8 cellular contexts compared by ENCODE assay signal in genomic region chr2:153519260-153519875, GRCh38. TPM values are rescaled to one million over a fixed set of nuclear protein-coding genes. Genes with fewer than 3 reads are reported as not detected.
DNase-seq lines count a peak whose midpoint lies in the region; ATAC-seq and TF ChIP-seq lines count a peak whose summit lies in the region.

No MANE protein-coding gene starts in this region.

- H3K27me3 Mint-ChIP-seq in naive B cell: peaks cover 0 to 27% (median 0%) of the 10 kb centered on the region in 3 donors

- TF ChIP-seq POLR2A in testis (IDR thresholded peaks at IDR 0.05): no peak

- peak; percentile 55 for TF ChIP-seq CTCF in BE2C (IDR thresholded peaks at IDR 0.05; ENCODE audit: low read depth, low read length)
- peak; percentile 72 to 94 (median 85) for TF ChIP-seq CTCF in testis (IDR thresholded peaks at IDR 0.05)

- WGBS in testis, 2 donors: 7 to 12% methylated on average over 1 of the region's 1 CpG

- DNase-seq in BE2C (peak; percentile 39), NCI-H2081 treated with DMSO at 0.1 percent for 48 hours (lab: John Stamatoyannopoulos, UW) (peak; percentile 18), naive B cell (peak; percentile 7), testis (peak; percentile 82)
- peak; percentile 67 for DNase-seq in activated CD4-positive, alpha-beta T cell treated with anti-CD3 and anti-CD28 coated beads for 48 hours
- peak in 2 of 3 donors; percentile 4 to 9 for DNase-seq in effector memory CD4-positive, alpha-beta T cell

- no peaks in the 10 kb centered on the region for H3K27me3 ChIP-seq in BE2C
- no peaks in the 10 kb centered on the region for H3K27me3 ChIP-seq in effector memory CD4-positive, alpha-beta T cell (replicated peaks; ENCODE audit: control insufficient read depth, insufficient read depth, low read length, poor library complexity, severe bottlenecking)
- H3K27me3 ChIP-seq in testis: no peaks in the 10 kb centered on the region

- H3K4me3 ChIP-seq in BE2C (ENCODE audit: low read depth, low read length): no peak overlapping the region
- H3K4me3 ChIP-seq in effector memory CD4-positive, alpha-beta T cell (ENCODE audit: insufficient read depth, low read depth, low read length, poor library complexity, severe bottlenecking): no peak overlapping the region
- no peak overlapping the region for H3K4me3 ChIP-seq in testis

- no peak overlapping the region for H3K4me3 Mint-ChIP-seq in naive B cell

- H3K36me3 ChIP-seq in BE2C: no peaks in the 10 kb centered on the region
- H3K36me3 ChIP-seq in effector memory CD4-positive, alpha-beta T cell (ENCODE audit: control insufficient read depth, insufficient read depth, low read length): no peaks in the 10 kb centered on the region
- no peaks in the 10 kb centered on the region for H3K36me3 ChIP-seq in testis (ENCODE audit: low read depth, missing control alignments)

- no peak overlapping the region for H3K27ac ChIP-seq in effector memory CD4-positive, alpha-beta T cell (ENCODE audit: insufficient read depth, low read length, poor library complexity, severe bottlenecking)
- no peak overlapping the region for H3K27ac ChIP-seq in testis

- intact Hi-C loops in testis (cut with DNase I; ENCODE audit: low total_unique reads): no loop called here

- ATAC-seq in GM19043 (IDR thresholded peaks at IDR 0.05; ENCODE audit: low read depth, unreplicated experiment): peak; percentile 49
- ATAC-seq in naive B cell (ENCODE audit: low read depth in 2 of 2): no peak
- no peak for ATAC-seq in GM21737 (IDR thresholded peaks at IDR 0.05; ENCODE audit: unreplicated experiment)

- H3K36me3 Mint-ChIP-seq in naive B cell: no peaks in the 10 kb centered on the region

- H3K9me3 ChIP-seq in BE2C (no peaks in the 10 kb centered on the region), testis (no peaks in the 10 kb centered on the region)
- H3K9me3 ChIP-seq in effector memory CD4-positive, alpha-beta T cell (ENCODE audit: control insufficient read depth, low read length): no peaks in the 10 kb centered on the region

- H3K4me1 ChIP-seq in BE2C (no peaks in the 10 kb centered on the region), testis (no peaks in the 10 kb centered on the region)
- H3K4me1 ChIP-seq in effector memory CD4-positive, alpha-beta T cell (ENCODE audit: control insufficient read depth, insufficient read depth, low read length, poor library complexity, severe bottlenecking): no peaks in the 10 kb centered on the region

- H3K9me3 Mint-ChIP-seq in naive B cell: no peaks in the 10 kb centered on the region

- H3K4me1 Mint-ChIP-seq in naive B cell: no peaks in the 10 kb centered on the region

- H3K27ac Mint-ChIP-seq in naive B cell: no peak overlapping the region

RNA-seq across cellular contexts. Expression of gene RPRM, which starts 40.8 kb away (rescaled TPM):
- not detected for polyA plus RNA-seq in BE2C (2012; ENCODE audit: insufficient read depth, insufficient read length, low read depth)
- polyA plus RNA-seq in naive B cell (ENCODE audit: low read depth in 6 of 6) (not detected), testis (ENCODE audit: insufficient read depth, low read depth, low replicate concordance) (2.9 TPM)
- 1 to 10 TPM; 2.4 to 4.7 TPM for total RNA-seq in testis

Comparison
In these comparisons a context has a peak if more than half of its experiments do, and no peak if none do; other contexts are left out.
1. DNase-seq: peak in every context shown above with its lines; median percentile 82 in testis; 67 in activated CD4-positive, alpha-beta T cell treated with anti-CD3 and anti-CD28 coated beads for 48 hours; 39 in BE2C; 18 in NCI-H2081 treated with DMSO at 0.1 percent for 48 hours; 7 in naive B cell; 6 in effector memory CD4-positive, alpha-beta T cell.